In genomic region chr1:64437453-64437852, GRCh38 we compare ENCODE assay signal across 21 cellular contexts. TPM values are rescaled to one million over a fixed set of nuclear protein-coding genes. Genes with fewer than 3 reads are reported as not detected.
DNase-seq lines count a peak whose midpoint lies in the region; ATAC-seq and TF ChIP-seq lines count a peak whose summit lies in the region.
"Had no signal": no experiment of that assay in that cellular context is flagged by ENCODE, and none has a peak within 500 bp of the region (broad histone marks: within the 10 kb centered on the region; RNA-seq: fewer than 3 reads in every experiment).

No MANE protein-coding gene starts in this region.

- no peaks in the 10 kb centered on the region for H3K36me3 Mint-ChIP-seq in CD4-positive, alpha-beta memory T cell
- H3K36me3 Mint-ChIP-seq: CD8-positive, alpha-beta T cell had no signal

- no peaks in the 10 kb centered on the region for H3K36me3 ChIP-seq in CD4-positive, alpha-beta memory T cell (ENCODE audit: insufficient read depth, low read length)
- H3K36me3 ChIP-seq: BLaER1 treated with 17β-estradiol and CSF1 and Interleukin-3, amounts not matched to agents 10 nM and 100 nM; MG63 had no signal

- no peak overlapping the region for H3K4me3 ChIP-seq in AG10803 (ENCODE audit: low read length)
- H3K4me3 ChIP-seq in CD4-positive, alpha-beta memory T cell (ENCODE audit: low read length in 2 of 2), result no peak overlapping the region
- H3K4me3 ChIP-seq: BLaER1 treated with 17β-estradiol and CSF1 and Interleukin-3, amounts not matched to agents 10 nM and 100 nM; K562; MG63; SK-N-MC had no signal

- no peak overlapping the region for H3K4me3 Mint-ChIP-seq in CD4-positive, alpha-beta memory T cell
- H3K4me3 Mint-ChIP-seq: CD8-positive, alpha-beta T cell had no signal

- H3K27ac ChIP-seq in CD4-positive, alpha-beta memory T cell (ENCODE audit: low read depth, low read length), result no peak overlapping the region
- H3K27ac ChIP-seq: BLaER1 treated with 17β-estradiol and CSF1 and Interleukin-3, amounts not matched to agents 10 nM and 100 nM; SK-N-MC had no signal

- no peaks in the 10 kb centered on the region for H3K4me1 ChIP-seq in CD4-positive, alpha-beta memory T cell (ENCODE audit: insufficient read depth, low read length)

- DNase-seq in AG10803 (ENCODE audit: low read depth), result peak; percentile 8
- DNase-seq in GM03348 (ENCODE audit: low spot score), result peak; percentile 6
- peak; percentile 30 for DNase-seq in fibroblast of gingiva (ENCODE audit: low read depth)
- DNase-seq in omental fat pad (ENCODE audit: low spot score), result no peak
- no peak for DNase-seq in kidney tubule cell (ENCODE audit: low spot score)
- no peak for DNase-seq in CD4-positive, alpha-beta memory T cell
- DNase-seq: CD8-positive, alpha-beta T cell; DND-41; H7; MG63; NCI-H1417; NCI-H1694 treated with DMSO at 0.1 percent for 48 hours; NCI-H2081 treated with DMSO at 0.1 percent for 48 hours; NCI-H446; NCI-H526; SHP77 treated with DMSO at 0.1 percent for 48 hours had no signal

- H3K4me1 Mint-ChIP-seq in CD4-positive, alpha-beta memory T cell, result no peaks in the 10 kb centered on the region

- peaks cover 2 to 10% of the 10 kb centered on the region in 2 donors for H3K27me3 Mint-ChIP-seq in CD4-positive, alpha-beta memory T cell

- H3K27ac Mint-ChIP-seq in CD4-positive, alpha-beta memory T cell, result no peak overlapping the region
- H3K27ac Mint-ChIP-seq: CD8-positive, alpha-beta T cell had no signal

- no peaks in the 10 kb centered on the region for H3K9me3 ChIP-seq in CD4-positive, alpha-beta memory T cell (ENCODE audit: control insufficient read depth in 1 of 2, low read length in 2 of 2)
- H3K9me3 ChIP-seq: BLaER1 treated with 17β-estradiol and CSF1 and Interleukin-3, amounts not matched to agents 10 nM and 100 nM; MG63 had no signal

- no peak for TF ChIP-seq CTCF in AG10803 (conservative IDR thresholded peaks at IDR 0.05; ENCODE audit: low read length)
- TF ChIP-seq CTCF in omental fat pad (IDR thresholded peaks at IDR 0.05), result no peak

- CTCF ChIA-PET in CD4-positive, alpha-beta memory T cell (lab: Charles Lee; ENCODE audit: partially characterized antibody), result no interaction called here

- peaks cover 0 to 3% (median 0%) of the 10 kb centered on the region in 8 donors for H3K9me3 Mint-ChIP-seq in CD4-positive, alpha-beta memory T cell
- H3K9me3 Mint-ChIP-seq: CD8-positive, alpha-beta T cell had no signal

- POLR2A ChIA-PET in CD4-positive, alpha-beta memory T cell (lab: Charles Lee; ENCODE audit: partially characterized antibody), result no interaction called here

- ATAC-seq in omental fat pad (ENCODE audit: low FRiP score), result peak; percentile 57
- no peak for ATAC-seq in GM19351 (IDR thresholded peaks at IDR 0.05; ENCODE audit: unreplicated experiment)
- ATAC-seq: CD8-positive, alpha-beta T cell; K562 had no signal

- intact Hi-C loops in CD4-positive, alpha-beta memory T cell (cut with micrococcal nuclease), result no loop called here

- H3K27me3 ChIP-seq in CD4-positive, alpha-beta memory T cell (ENCODE audit: insufficient read depth, low read length), result no peaks in the 10 kb centered on the region
- H3K27me3 ChIP-seq: BLaER1 treated with 17β-estradiol and CSF1 and Interleukin-3, amounts not matched to agents 10 nM and 100 nM; MG63 had no signal

RNA-seq across cellular contexts. Expression of gene CACHD1, which starts 32.5 kb away (rescaled TPM):
- total RNA-seq in omental fat pad, result 10 to 100 TPM; 23.0 to 26.0 (median 23.9) TPM
- total RNA-seq in CD4-positive, alpha-beta memory T cell, result under 1 TPM; 0.11 to 0.17 TPM
- not detected for polyA plus RNA-seq in CD4-positive, alpha-beta memory T cell
- total RNA-seq: OCI-LY7 had no signal
- polyA plus RNA-seq: K562 had no signal

Comparison
In these comparisons a context has a peak if more than half of its experiments do, and no peak if none do; other contexts are left out.
1. DNase-seq: peak in AG10803 (single experiment), GM03348 (single experiment) and fibroblast of gingiva (single experiment); none in omental fat pad (single experiment), kidney tubule cell (single experiment) and CD4-positive, alpha-beta memory T cell (0 of 5).
2. RNA of gene CACHD1, which starts 32.5 kb away (total RNA-seq): 23.0 to 26.0 TPM in omental fat pad; 0.11 to 0.17 TPM in CD4-positive, alpha-beta memory T cell; every median in the first group is over 10 times any median in the second.